1 cellular context compared by ENCODE assay signal in the genomic region with DNA sequence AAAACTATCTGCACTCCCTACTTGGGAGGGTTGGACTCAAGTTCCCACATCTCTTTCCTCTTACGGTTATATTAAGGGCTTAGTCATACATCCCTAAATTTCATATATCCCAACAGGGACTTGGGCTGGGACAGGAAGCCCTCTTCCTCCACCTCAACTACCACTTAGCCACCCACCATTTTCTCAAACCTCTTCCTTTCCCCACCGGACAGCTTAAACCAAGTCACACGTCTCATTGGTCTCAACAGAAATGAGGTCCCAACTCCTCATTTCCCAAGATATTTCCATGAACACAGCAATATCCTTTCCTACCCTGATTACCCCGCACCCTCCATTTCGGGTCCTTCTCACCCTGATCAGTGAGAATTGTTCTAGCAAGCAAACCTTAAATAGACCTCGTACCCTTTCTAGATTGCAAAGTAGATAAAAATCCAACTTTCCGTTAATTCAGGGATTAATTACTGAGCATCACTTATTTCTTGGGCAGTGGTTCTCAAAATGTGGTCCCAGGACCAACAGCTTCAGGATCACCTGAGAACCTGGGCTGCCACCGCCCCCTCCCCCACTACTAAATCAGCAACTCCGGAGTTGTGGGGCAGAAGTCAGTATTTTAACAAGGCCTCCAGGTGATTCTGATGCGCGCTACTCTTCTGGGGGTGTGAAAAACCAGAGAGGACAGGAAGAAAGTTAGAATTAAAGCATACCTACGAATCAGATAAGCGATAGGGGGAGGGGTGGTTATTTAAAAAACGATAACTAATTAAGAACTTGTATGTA.
TF ChIP-seq lines count a peak whose summit lies in the region.

No MANE protein-coding gene starts in this region.

TF ChIP-seq in GM23338, 12 proteins besides CTCF, POLR2A, EP300 and RAD21 (continued from another document):
- TF ChIP-seq, protein P1, sequence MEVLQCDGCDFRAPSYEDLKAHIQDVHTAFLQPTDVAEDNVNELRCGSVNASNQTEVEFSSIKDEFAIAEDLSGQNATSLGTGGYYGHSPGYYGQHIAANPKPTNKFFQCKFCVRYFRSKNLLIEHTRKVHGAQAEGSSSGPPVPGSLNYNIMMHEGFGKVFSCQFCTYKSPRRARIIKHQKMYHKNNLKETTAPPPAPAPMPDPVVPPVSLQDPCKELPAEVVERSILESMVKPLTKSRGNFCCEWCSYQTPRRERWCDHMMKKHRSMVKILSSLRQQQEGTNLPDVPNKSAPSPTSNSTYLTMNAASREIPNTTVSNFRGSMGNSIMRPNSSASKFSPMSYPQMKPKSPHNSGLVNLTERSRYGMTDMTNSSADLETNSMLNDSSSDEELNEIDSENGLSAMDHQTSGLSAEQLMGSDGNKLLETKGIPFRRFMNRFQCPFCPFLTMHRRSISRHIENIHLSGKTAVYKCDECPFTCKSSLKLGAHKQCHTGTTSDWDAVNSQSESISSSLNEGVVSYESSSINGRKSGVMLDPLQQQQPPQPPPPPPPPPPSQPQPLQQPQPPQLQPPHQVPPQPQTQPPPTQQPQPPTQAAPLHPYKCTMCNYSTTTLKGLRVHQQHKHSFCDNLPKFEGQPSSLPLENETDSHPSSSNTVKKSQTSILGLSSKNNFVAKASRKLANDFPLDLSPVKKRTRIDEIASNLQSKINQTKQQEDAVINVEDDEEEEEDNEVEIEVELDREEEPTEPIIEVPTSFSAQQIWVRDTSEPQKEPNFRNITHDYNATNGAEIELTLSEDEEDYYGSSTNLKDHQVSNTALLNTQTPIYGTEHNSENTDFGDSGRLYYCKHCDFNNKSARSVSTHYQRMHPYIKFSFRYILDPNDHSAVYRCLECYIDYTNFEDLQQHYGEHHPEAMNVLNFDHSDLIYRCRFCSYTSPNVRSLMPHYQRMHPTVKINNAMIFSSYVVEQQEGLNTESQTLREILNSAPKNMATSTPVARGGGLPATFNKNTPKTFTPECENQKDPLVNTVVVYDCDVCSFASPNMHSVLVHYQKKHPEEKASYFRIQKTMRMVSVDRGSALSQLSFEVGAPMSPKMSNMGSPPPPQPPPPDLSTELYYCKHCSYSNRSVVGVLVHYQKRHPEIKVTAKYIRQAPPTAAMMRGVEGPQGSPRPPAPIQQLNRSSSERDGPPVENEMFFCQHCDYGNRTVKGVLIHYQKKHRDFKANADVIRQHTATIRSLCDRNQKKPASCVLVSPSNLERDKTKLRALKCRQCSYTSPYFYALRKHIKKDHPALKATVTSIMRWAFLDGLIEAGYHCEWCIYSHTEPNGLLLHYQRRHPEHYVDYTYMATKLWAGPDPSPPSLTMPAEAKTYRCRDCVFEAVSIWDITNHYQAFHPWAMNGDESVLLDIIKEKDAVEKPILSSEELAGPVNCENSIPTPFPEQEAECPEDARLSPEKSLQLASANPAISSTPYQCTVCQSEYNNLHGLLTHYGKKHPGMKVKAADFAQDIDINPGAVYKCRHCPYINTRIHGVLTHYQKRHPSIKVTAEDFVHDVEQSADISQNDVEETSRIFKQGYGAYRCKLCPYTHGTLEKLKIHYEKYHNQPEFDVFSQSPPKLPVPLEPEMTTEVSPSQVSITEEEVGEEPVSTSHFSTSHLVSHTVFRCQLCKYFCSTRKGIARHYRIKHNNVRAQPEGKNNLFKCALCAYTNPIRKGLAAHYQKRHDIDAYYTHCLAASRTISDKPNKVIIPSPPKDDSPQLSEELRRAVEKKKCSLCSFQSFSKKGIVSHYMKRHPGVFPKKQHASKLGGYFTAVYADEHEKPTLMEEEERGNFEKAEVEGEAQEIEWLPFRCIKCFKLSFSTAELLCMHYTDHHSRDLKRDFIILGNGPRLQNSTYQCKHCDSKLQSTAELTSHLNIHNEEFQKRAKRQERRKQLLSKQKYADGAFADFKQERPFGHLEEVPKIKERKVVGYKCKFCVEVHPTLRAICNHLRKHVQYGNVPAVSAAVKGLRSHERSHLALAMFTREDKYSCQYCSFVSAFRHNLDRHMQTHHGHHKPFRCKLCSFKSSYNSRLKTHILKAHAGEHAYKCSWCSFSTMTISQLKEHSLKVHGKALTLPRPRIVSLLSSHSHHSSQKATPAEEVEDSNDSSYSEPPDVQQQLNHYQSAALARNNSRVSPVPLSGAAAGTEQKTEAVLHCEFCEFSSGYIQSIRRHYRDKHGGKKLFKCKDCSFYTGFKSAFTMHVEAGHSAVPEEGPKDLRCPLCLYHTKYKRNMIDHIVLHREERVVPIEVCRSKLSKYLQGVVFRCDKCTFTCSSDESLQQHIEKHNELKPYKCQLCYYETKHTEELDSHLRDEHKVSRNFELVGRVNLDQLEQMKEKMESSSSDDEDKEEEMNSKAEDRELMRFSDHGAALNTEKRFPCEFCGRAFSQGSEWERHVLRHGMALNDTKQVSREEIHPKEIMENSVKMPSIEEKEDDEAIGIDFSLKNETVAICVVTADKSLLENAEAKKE (CRISPR knock-in tag; IDR thresholded peaks at IDR 0.05) = no peak
- TF ChIP-seq EZH2 (IDR thresholded peaks at IDR 0.05; ENCODE audit: low read depth, unreplicated experiment) = no peak
- TF ChIP-seq EZH2phosphoT487 (IDR thresholded peaks at IDR 0.05; ENCODE audit: unreplicated experiment) = no peak
- TF ChIP-seq, protein P2, sequence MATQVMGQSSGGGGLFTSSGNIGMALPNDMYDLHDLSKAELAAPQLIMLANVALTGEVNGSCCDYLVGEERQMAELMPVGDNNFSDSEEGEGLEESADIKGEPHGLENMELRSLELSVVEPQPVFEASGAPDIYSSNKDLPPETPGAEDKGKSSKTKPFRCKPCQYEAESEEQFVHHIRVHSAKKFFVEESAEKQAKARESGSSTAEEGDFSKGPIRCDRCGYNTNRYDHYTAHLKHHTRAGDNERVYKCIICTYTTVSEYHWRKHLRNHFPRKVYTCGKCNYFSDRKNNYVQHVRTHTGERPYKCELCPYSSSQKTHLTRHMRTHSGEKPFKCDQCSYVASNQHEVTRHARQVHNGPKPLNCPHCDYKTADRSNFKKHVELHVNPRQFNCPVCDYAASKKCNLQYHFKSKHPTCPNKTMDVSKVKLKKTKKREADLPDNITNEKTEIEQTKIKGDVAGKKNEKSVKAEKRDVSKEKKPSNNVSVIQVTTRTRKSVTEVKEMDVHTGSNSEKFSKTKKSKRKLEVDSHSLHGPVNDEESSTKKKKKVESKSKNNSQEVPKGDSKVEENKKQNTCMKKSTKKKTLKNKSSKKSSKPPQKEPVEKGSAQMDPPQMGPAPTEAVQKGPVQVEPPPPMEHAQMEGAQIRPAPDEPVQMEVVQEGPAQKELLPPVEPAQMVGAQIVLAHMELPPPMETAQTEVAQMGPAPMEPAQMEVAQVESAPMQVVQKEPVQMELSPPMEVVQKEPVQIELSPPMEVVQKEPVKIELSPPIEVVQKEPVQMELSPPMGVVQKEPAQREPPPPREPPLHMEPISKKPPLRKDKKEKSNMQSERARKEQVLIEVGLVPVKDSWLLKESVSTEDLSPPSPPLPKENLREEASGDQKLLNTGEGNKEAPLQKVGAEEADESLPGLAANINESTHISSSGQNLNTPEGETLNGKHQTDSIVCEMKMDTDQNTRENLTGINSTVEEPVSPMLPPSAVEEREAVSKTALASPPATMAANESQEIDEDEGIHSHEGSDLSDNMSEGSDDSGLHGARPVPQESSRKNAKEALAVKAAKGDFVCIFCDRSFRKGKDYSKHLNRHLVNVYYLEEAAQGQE (IDR thresholded peaks at IDR 0.05; ENCODE audit: unreplicated experiment) = no peak
- TF ChIP-seq STAT1 (IDR thresholded peaks at IDR 0.05; ENCODE audit: unreplicated experiment) = no peak
- no peak for TF ChIP-seq ZNF114 (CRISPR knock-in tag; IDR thresholded peaks at IDR 0.05)
- TF ChIP-seq, protein P3, sequence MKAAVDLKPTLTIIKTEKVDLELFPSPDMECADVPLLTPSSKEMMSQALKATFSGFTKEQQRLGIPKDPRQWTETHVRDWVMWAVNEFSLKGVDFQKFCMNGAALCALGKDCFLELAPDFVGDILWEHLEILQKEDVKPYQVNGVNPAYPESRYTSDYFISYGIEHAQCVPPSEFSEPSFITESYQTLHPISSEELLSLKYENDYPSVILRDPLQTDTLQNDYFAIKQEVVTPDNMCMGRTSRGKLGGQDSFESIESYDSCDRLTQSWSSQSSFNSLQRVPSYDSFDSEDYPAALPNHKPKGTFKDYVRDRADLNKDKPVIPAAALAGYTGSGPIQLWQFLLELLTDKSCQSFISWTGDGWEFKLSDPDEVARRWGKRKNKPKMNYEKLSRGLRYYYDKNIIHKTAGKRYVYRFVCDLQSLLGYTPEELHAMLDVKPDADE (IDR thresholded peaks at IDR 0.05) = no peak
